ENCODE assay signal across 21 cellular contexts in the genomic region with DNA sequence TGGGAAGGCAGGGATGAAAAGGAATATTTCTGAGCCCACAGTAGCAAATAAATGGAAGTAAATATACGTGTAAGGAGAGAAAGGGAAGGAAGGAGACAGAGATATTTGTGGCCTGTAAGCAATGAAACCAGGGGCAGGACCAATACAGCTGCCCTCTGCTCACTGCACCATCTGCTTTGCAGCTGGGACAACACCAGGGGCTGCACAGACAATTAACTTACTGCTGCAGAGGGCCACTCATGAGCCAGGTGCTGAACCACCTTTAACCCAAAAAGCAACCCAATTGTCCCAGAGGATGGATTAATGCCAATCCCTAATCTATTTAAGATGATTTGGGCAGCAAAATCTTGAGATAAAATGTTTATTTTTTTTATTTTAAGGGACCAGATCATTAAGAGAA. TPM values are rescaled to one million over a fixed set of nuclear protein-coding genes. Genes with fewer than 3 reads are reported as not detected.
DNase-seq lines count a peak whose midpoint lies in the region; ATAC-seq and TF ChIP-seq lines count a peak whose summit lies in the region.
"Had no signal": no experiment of that assay in that cellular context is flagged by ENCODE, and none has a peak within 500 bp of the region (broad histone marks: within the 10 kb centered on the region; RNA-seq: fewer than 3 reads in every experiment).

No MANE protein-coding gene starts in this region.

- no peaks in the 10 kb centered on the region for H3K79me2 ChIP-seq in osteoblast (ENCODE audit: insufficient read depth, low read length)

- intact Hi-C loops in tibial artery (cut with DNase I; ENCODE audit: low total_unique reads): no loop called here

- DNase-seq in NCI-H2227 (lab: John Stamatoyannopoulos, UW; ENCODE audit: unreplicated experiment) (peak; percentile 42), NCI-H2227 treated with DMSO at 0.1 percent for 48 hours (lab: John Stamatoyannopoulos, UW) (no peak), NCI-H2029 treated with DMSO at 0.1 percent for 48 hours (lab: John Stamatoyannopoulos, UW) (peak; percentile 95), NCI-H748 treated with DMSO at 0.1 percent for 48 hours (lab: John Stamatoyannopoulos, UW) (peak; percentile 81), tibial artery (no peak), osteoblast (ENCODE audit: insufficient read length, low spot score, missing footprints) (no peak)
- DNase-seq: 8988T; activated CD8-positive, alpha-beta memory T cell treated with anti-CD3 and anti-CD28 coated beads, Interleukin-2, amount 50 U/mL, for 4 hours; activated naive CD4-positive, alpha-beta T cell treated with anti-CD3 and anti-CD28 coated beads for 36 hours; dermis blood vessel endothelial cell; esophagus squamous epithelium; GOT3; heart left ventricle; islet precursor cell; mesenchymal stem cell; testis had no signal

- H3K27me3 ChIP-seq in tibial artery (peaks cover 0 to 7% of the 10 kb centered on the region in 2 donors), osteoblast (ENCODE audit: insufficient read depth, low read length) (peaks cover 54% of the 10 kb centered on the region)
- H3K27me3 ChIP-seq: BLaER1 treated with 17β-estradiol and CSF1 and Interleukin-3, amounts not matched to agents 10 nM and 100 nM; heart left ventricle; testis had no signal

- no peak for ATAC-seq in HG03095 (IDR thresholded peaks at IDR 0.05; ENCODE audit: unreplicated experiment)
- no peak for ATAC-seq in GM21526 (IDR thresholded peaks at IDR 0.05; ENCODE audit: low FRiP score, unreplicated experiment)
- ATAC-seq: heart left ventricle, HepG2 had no signal

- H3K4me3 ChIP-seq in tibial artery: no peak overlapping the region
- H3K4me3 ChIP-seq in osteoblast (ENCODE audit: insufficient read depth, low read length): no peak overlapping the region
- H3K4me3 ChIP-seq: BLaER1 treated with 17β-estradiol and CSF1 and Interleukin-3, amounts not matched to agents 10 nM and 100 nM; esophagus squamous epithelium; heart left ventricle; SJSA1; testis had no signal

- TF ChIP-seq CTCF in tibial artery (IDR thresholded peaks at IDR 0.05) (no peak), osteoblast (IDR thresholded peaks at IDR 0.05; ENCODE audit: extremely low read depth, low read depth, low read length) (no peak)

- H3K27ac ChIP-seq in tibial artery: no peak overlapping the region
- H3K27ac ChIP-seq in osteoblast (ENCODE audit: low read depth, low read length): no peak overlapping the region
- H3K27ac ChIP-seq: BLaER1 treated with 17β-estradiol and CSF1 and Interleukin-3, amounts not matched to agents 10 nM and 100 nM; esophagus squamous epithelium; heart left ventricle; SJSA1; testis had no signal

- H3K36me3 ChIP-seq in tibial artery (no peaks in the 10 kb centered on the region), osteoblast (ENCODE audit: insufficient read depth, low read length) (no peaks in the 10 kb centered on the region)
- H3K36me3 ChIP-seq: BLaER1 treated with 17β-estradiol and CSF1 and Interleukin-3, amounts not matched to agents 10 nM and 100 nM; esophagus squamous epithelium; heart left ventricle; SJSA1 had no signal

- H3K4me1 ChIP-seq in tibial artery (no peaks in the 10 kb centered on the region), osteoblast (ENCODE audit: insufficient read depth, low read length) (no peaks in the 10 kb centered on the region)
- H3K4me1 ChIP-seq: BLaER1 treated with 17β-estradiol and CSF1 and Interleukin-3, amounts not matched to agents 10 nM and 100 nM; esophagus squamous epithelium; heart left ventricle; SJSA1 had no signal

- H2AFZ ChIP-seq in osteoblast (ENCODE audit: low read length): no peak overlapping the region

- H3K4me2 ChIP-seq in osteoblast (ENCODE audit: insufficient read depth, low read length): no peak overlapping the region
- H3K4me2 ChIP-seq: BLaER1 treated with 17β-estradiol and CSF1 and Interleukin-3, amounts not matched to agents 10 nM and 100 nM had no signal

- no peaks in the 10 kb centered on the region for H4K20me1 ChIP-seq in osteoblast (ENCODE audit: insufficient read depth, low read length)
- H4K20me1 ChIP-seq: BLaER1 treated with 17β-estradiol and CSF1 and Interleukin-3, amounts not matched to agents 10 nM and 100 nM had no signal

- no peaks in the 10 kb centered on the region for H3K9me3 ChIP-seq in tibial artery
- no peaks in the 10 kb centered on the region for H3K9me3 ChIP-seq in osteoblast (ENCODE audit: low read depth, low read length)
- H3K9me3 ChIP-seq: BLaER1 treated with 17β-estradiol and CSF1 and Interleukin-3, amounts not matched to agents 10 nM and 100 nM; esophagus squamous epithelium; heart left ventricle; SJSA1; testis had no signal

RNA-seq across cellular contexts. Expression of gene TMX1, which starts 30.6 kb away (rescaled TPM):
- total RNA-seq in osteoblast: 50.1 and 55.4 TPM in 2 replicates

Comparison
In these comparisons a context has a peak if more than half of its experiments do, and no peak if none do; other contexts are left out.
1. DNase-seq: peak in NCI-H2227 (single experiment), NCI-H2029 treated with DMSO at 0.1 percent for 48 hours (single experiment) and NCI-H748 treated with DMSO at 0.1 percent for 48 hours (single experiment); none in NCI-H2227 treated with DMSO at 0.1 percent for 48 hours (single experiment), tibial artery (0 of 2) and osteoblast (single experiment).